8 cellular contexts compared by ENCODE assay signal in the genomic region with DNA sequence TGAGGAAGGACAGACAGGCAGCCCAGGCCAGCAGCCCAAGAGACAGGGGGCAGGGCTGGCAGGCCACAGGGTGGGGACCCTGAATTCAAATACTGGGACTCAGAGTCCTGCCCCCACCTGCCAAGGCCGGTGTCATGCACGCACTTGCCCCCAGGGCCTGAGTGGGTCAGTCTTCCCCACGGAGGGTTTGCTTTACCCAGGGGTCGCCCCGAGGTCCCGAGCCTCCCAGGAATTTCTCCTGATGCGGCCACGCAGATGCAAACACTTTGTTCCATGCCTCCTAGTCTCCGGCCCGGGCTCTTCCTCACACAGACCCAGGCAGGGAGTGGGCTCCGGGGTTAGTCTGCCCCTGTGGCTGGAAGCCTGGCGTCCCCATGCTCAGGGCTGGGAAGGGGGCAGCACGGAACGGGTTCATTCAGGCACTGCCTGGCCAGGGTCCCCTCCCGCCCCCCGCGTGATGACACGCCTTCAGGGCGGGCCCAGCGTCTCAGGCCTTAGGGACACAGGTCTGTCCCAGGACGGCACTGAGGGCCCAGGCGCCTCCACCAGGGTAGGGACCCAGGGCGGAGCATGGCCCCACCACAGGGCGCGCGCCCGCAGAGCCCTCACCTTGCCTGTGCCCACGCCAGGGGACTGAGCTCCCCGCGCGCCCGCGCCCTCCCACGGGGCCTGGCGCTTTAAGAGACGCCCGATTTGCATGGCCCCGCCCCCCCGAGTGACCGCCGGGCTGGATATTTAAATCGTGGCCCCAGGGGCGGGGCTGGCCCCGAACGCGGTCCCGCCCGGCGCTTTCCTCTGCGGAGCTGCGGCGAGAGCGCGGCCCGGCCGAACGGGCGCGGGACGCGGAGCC. TPM values are rescaled to one million over a fixed set of nuclear protein-coding genes. Genes with fewer than 3 reads are reported as not detected.
A peak's percentile ranks its signal among the peaks of the same experiment; 100 is the strongest.
DNase-seq lines count a peak whose midpoint lies in the region; ATAC-seq and TF ChIP-seq lines count a peak whose summit lies in the region.

Gene SNED1, plus strand, starts transcription at position 763 of the 850 bp plus-strand sequence. CDS start 220 bp downstream, outside the sequence.

- peaks cover under 1 to 1% of the 10 kb centered on the region in 2 donors for H3K9me3 Mint-ChIP-seq in activated naive CD4-positive, alpha-beta T cell treated with anti-CD3 and anti-CD28 coated beads, Interleukin-2, amount 50 U/mL, for 72 hours

- peak within 1 kb of the TSS; percentile 90 for H2BK5ac ChIP-seq in neuronal stem cell (ENCODE audit: low read length)

- no peak within 1 kb of the TSS for H4K8ac ChIP-seq in neuronal stem cell (ENCODE audit: low read depth, low read length)

- DNase-seq in AG08396 (ENCODE audit: low spot score) (peak; percentile 91), HFF-Myc (ENCODE audit: extremely low read depth, low read depth) (no peak), RWPE1 (ENCODE audit: low spot score) (peak; percentile 78), germinal center (ENCODE audit: low spot score) (peak; percentile 82), neuronal stem cell (ENCODE audit: low spot score) (peak; percentile 84)
- peak; percentile 55 to 68 for DNase-seq in activated naive CD4-positive, alpha-beta T cell treated with anti-CD3 and anti-CD28 coated beads, Interleukin-2, amount 50 U/mL, for 72 hours (ENCODE audit: low spot score in 2 of 2)

- peak within 1 kb of the TSS; percentile 97 for H2AFZ ChIP-seq in neuronal stem cell (ENCODE audit: low read length)

- no peak within 1 kb of the TSS for H3K27ac Mint-ChIP-seq in activated naive CD4-positive, alpha-beta T cell treated with anti-CD3 and anti-CD28 coated beads, Interleukin-2, amount 50 U/mL, for 72 hours

- peaks cover under 1 to 1% of the 10 kb centered on the region in 2 donors for H3K36me3 Mint-ChIP-seq in activated naive CD4-positive, alpha-beta T cell treated with anti-CD3 and anti-CD28 coated beads, Interleukin-2, amount 50 U/mL, for 72 hours

- POLR2A ChIA-PET in RWPE1 (lab: Yijun Ruan, JAX; ENCODE audit: low non-redundant PET): no interaction called here

- H3K4ac ChIP-seq in neuronal stem cell (ENCODE audit: low read length): no peak within 1 kb of the TSS

- H3K4me3 ChIP-seq in HFF-Myc (replicated peaks; ENCODE audit: low read depth, low read length): peak within 1 kb of the TSS; percentile 46
- peak within 1 kb of the TSS; percentile 44 to 87 for H3K4me3 ChIP-seq in neuronal stem cell (ENCODE audit: low read length in 2 of 2)
- H3K4me3 ChIP-seq in thymus (ENCODE audit: low read length): peak within 1 kb of the TSS; percentile 42

- peaks cover 2 to 7% of the 10 kb centered on the region in 2 donors for H3K4me1 ChIP-seq in neuronal stem cell (ENCODE audit: control insufficient read depth in 2 of 2, insufficient read depth in 1 of 2, low read depth in 1 of 2, low read length in 2 of 2)
- H3K4me1 ChIP-seq in thymus (ENCODE audit: control insufficient read depth, insufficient read depth, low read length): peaks cover 8% of the 10 kb centered on the region

- H3K9me3 ChIP-seq in neuronal stem cell (replicated peaks in 1 of 2; ENCODE audit: control insufficient read depth in 2 of 2, insufficient read depth in 1 of 2, low read depth in 1 of 2, low read length in 2 of 2): peaks cover 0 to 2% of the 10 kb centered on the region in 2 donors
- no peaks in the 10 kb centered on the region for H3K9me3 ChIP-seq in thymus (ENCODE audit: control insufficient read depth)

- TF ChIP-seq CTCF in HFF-Myc (IDR thresholded peaks at IDR 0.05; ENCODE audit: low read depth, low read length, missing control alignments) (no peak), RWPE1 (conservative IDR thresholded peaks at IDR 0.05; ENCODE audit: low read depth) (no peak)

- H3K4me2 ChIP-seq in neuronal stem cell (ENCODE audit: insufficient read depth, low read length, poor library complexity, severe bottlenecking): peak within 1 kb of the TSS; percentile 86

- peak within 1 kb of the TSS; percentile 56 for H3K14ac ChIP-seq in neuronal stem cell (ENCODE audit: low read length)

- WGBS in neuronal stem cell (ENCODE audit: extremely low coverage in 2 of 2, insufficient read length in 2 of 2, insufficient replicate concordance in 1 of 2), 2 donors: no CpG with 5 or more reads among the region's 61 CpGs
- WGBS in thymus: 15% methylated on average over 61 of the region's 61 CpGs

- H3K27me3 ChIP-seq in neuronal stem cell (ENCODE audit: control insufficient read depth in 3 of 3, insufficient read depth in 3 of 3, low read depth in 1 of 3, low read length in 3 of 3): peaks cover 7 to 87% (median 30%) of the 10 kb centered on the region in 3 experiments
- peaks cover 33% of the 10 kb centered on the region for H3K27me3 ChIP-seq in thymus (ENCODE audit: control insufficient read depth, insufficient read depth)

- H3K9ac ChIP-seq in neuronal stem cell (ENCODE audit: low read depth, low read length, poor library complexity): peak within 1 kb of the TSS; percentile 84

- H2BK12ac ChIP-seq in neuronal stem cell (ENCODE audit: low read length): peak within 1 kb of the TSS; percentile 90

- H3K36me3 ChIP-seq in neuronal stem cell (replicated peaks in 1 of 2; ENCODE audit: control insufficient read depth in 2 of 2, insufficient read depth in 2 of 2, low read length in 2 of 2): no peaks in the 10 kb centered on the region
- H3K36me3 ChIP-seq in thymus (ENCODE audit: control insufficient read depth, insufficient read depth): no peaks in the 10 kb centered on the region

- peak within 1 kb of the TSS; percentile 94 for H2BK15ac ChIP-seq in neuronal stem cell (ENCODE audit: low read length)

- peak; percentile 74 to 89 for ATAC-seq in activated naive CD4-positive, alpha-beta T cell treated with anti-CD3 and anti-CD28 coated beads, Interleukin-2, amount 50 U/mL, for 72 hours
- no peak for ATAC-seq in GM21390 (IDR thresholded peaks at IDR 0.05; ENCODE audit: unreplicated experiment)

- no peak within 1 kb of the TSS for H2BK120ac ChIP-seq in neuronal stem cell (ENCODE audit: low read depth, low read length)

- H3K27ac ChIP-seq in RWPE1 (peak within 1 kb of the TSS; percentile 60), neuronal stem cell (replicated peaks; ENCODE audit: low read length) (no peak within 1 kb of the TSS), thymus (ENCODE audit: low read depth) (no peak within 1 kb of the TSS)

- peak within 1 kb of the TSS; percentile 55 for H3K23ac ChIP-seq in neuronal stem cell (ENCODE audit: low read depth, low read length, poor library complexity)

- H4K91ac ChIP-seq in neuronal stem cell (ENCODE audit: low read depth, low read length, poor library complexity): no peak within 1 kb of the TSS

- peak within 1 kb of the TSS; percentile 92 for H2AK5ac ChIP-seq in neuronal stem cell (ENCODE audit: low read depth, low read length)

- peak within 1 kb of the TSS; percentile 95 for H3K18ac ChIP-seq in neuronal stem cell (ENCODE audit: low read length)

- H3K79me1 ChIP-seq in neuronal stem cell (ENCODE audit: low read depth, low read length): no peaks in the 10 kb centered on the region

- CTCF ChIA-PET in RWPE1 (lab: Yijun Ruan, JAX): no interaction called here

RNA-seq across cellular contexts. Expression of gene SNED1, which starts in this region (rescaled TPM):
- 1 to 10 TPM in 1 of 2 donors, under 1 TPM in 1; 0.34 to 7.1 TPM for total RNA-seq in activated naive CD4-positive, alpha-beta T cell treated with anti-CD3 and anti-CD28 coated beads, Interleukin-2, amount 50 U/mL, for 72 hours
- 0.14 TPM for polyA plus RNA-seq in neuronal stem cell (2013, experiment 1 of 2)
- polyA plus RNA-seq in neuronal stem cell (2013, experiment 2 of 2): 0.04 TPM
- 3.2 TPM for polyA plus RNA-seq in thymus
